In the genomic region with DNA sequence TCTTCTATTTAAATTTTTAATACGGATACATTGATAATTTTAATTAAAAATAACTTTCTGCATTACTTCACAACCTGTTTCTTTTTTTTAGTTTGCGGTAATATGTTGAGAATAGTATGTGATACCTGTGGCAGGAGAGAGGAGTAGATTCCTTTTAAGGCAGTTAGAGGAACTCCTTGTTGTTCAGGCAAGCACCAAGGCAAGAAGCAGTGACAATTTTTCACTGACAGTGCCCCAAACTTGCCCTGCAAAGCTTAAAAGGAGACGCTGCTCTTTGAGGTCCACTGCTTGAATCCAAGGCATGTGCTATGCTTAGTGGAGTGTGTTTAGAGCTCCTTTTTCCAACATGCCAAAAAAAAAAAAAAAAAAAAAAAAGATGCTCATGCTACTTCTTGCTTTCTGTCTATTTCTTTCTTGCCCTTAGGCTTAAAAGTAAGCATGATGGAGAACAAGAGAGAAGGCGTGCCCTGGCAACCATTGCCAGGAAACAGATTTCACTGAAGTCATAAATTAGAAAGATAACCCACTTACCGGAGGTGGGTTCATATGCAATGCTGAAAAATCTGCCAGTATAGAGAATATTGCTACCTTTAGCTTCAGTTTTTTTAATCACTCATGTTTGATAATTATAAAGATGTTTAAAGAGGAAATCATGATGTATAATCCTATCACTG, we compare ENCODE assay signal across 1 cellular context.
TF ChIP-seq lines count a peak whose summit lies in the region.

No MANE protein-coding gene starts in this region.

TF ChIP-seq in K562, 482 proteins besides CTCF, POLR2A, EP300 and RAD21:
- TF ChIP-seq, protein P1, sequence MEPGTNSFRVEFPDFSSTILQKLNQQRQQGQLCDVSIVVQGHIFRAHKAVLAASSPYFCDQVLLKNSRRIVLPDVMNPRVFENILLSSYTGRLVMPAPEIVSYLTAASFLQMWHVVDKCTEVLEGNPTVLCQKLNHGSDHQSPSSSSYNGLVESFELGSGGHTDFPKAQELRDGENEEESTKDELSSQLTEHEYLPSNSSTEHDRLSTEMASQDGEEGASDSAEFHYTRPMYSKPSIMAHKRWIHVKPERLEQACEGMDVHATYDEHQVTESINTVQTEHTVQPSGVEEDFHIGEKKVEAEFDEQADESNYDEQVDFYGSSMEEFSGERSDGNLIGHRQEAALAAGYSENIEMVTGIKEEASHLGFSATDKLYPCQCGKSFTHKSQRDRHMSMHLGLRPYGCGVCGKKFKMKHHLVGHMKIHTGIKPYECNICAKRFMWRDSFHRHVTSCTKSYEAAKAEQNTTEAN (CRISPR knock-in tag; IDR thresholded peaks at IDR 0.05): no peak
- TF ChIP-seq, protein P2, sequence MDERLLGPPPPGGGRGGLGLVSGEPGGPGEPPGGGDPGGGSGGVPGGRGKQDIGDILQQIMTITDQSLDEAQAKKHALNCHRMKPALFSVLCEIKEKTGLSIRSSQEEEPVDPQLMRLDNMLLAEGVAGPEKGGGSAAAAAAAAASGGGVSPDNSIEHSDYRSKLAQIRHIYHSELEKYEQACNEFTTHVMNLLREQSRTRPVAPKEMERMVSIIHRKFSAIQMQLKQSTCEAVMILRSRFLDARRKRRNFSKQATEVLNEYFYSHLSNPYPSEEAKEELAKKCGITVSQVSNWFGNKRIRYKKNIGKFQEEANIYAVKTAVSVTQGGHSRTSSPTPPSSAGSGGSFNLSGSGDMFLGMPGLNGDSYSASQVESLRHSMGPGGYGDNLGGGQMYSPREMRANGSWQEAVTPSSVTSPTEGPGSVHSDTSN (CRISPR knock-in tag; IDR thresholded peaks at IDR 0.05; ENCODE audit: low read depth): no peak
- TF ChIP-seq, protein P2 (tag; conservative IDR thresholded peaks at IDR 0.05; ENCODE audit: low read depth): 0 out of 2 replicates have a peak, but pooled peaks have one; percentile 16
